ENCODE assay signal across 23 cellular contexts in the genomic region with DNA sequence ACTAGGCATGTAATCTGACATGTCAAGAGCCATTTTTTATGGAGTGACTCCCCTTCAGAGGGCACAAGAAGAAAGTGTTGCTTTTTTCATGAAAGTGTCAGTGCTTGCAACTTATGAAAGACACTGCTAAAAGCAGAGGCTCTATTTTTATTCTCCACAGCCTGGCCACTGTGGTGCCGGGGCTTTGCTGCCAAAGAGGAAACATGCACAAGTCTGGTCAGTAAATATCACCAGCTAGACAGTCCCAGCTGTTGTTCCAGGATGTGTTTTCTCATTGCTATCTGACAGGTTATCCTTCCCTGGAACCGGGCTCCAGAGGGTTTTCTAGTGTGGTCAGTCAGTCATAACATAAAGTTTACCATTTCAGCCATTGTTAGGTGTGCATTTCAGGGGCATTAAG.
DNase-seq lines count a peak whose midpoint lies in the region; ATAC-seq, FAIRE-seq and TF ChIP-seq lines count a peak whose summit lies in the region.
"Had no signal": no experiment of that assay in that cellular context is flagged by ENCODE, and none has a peak within 500 bp of the region (broad histone marks: within the 10 kb centered on the region; RNA-seq: fewer than 3 reads in every experiment).

No MANE protein-coding gene starts in this region.

- H3K4me1 ChIP-seq in right lobe of liver = no peaks in the 10 kb centered on the region
- no peaks in the 10 kb centered on the region for H3K4me1 ChIP-seq in HepG2 (ENCODE audit: insufficient read depth, low read length)
- no peaks in the 10 kb centered on the region for H3K4me1 ChIP-seq in neural progenitor cell
- no peaks in the 10 kb centered on the region for H3K4me1 ChIP-seq in SJCRH30
- H3K4me1 ChIP-seq: BE2C had no signal

- peaks cover 4% of the 10 kb centered on the region for H3K4me1 Mint-ChIP-seq in neural progenitor cell

- H3K79me2 ChIP-seq in HepG2 (ENCODE audit: insufficient read depth, low read length) = no peaks in the 10 kb centered on the region
- no peaks in the 10 kb centered on the region for H3K79me2 ChIP-seq in neural progenitor cell (ENCODE audit: low read depth)

- H3K27ac ChIP-seq in right lobe of liver (no peak overlapping the region), HepG2 (ENCODE audit: extremely low read length, insufficient read depth, low read length) (no peak overlapping the region), neural progenitor cell (no peak overlapping the region), SJCRH30 (no peak overlapping the region)

- H3K36me3 ChIP-seq in right lobe of liver (no peaks in the 10 kb centered on the region), HepG2 (replicated peaks in 1 of 2; ENCODE audit: control insufficient read depth in 1 of 2, insufficient read depth in 2 of 2, low read length in 2 of 2) (no peaks in the 10 kb centered on the region), neural progenitor cell (no peaks in the 10 kb centered on the region), SJCRH30 (no peaks in the 10 kb centered on the region)
- H3K36me3 ChIP-seq: BE2C had no signal

- DNase-seq in right lobe of liver = no peak
- DNase-seq in HepG2 (ENCODE audit: low spot score) = no peak
- DNase-seq in left ventricle myocardium superior = no peak
- DNase-seq in neural progenitor cell (ENCODE audit: low spot score) = no peak
- no peak for DNase-seq in SW 1271 (lab: John Stamatoyannopoulos, UW)
- DNase-seq in lower leg skin (ENCODE audit: low spot score in 2 of 2) = no peak
- DNase-seq in SJCRH30 = no peak
- DNase-seq: BE2C, DMS53, GDM1, GOT3, HCEC 1CT, Karpas-422, NCI-H1417, NCI-H1694 treated with DMSO at 0.1 percent for 48 hours, NCI-H2081 treated with DMSO at 0.1 percent for 48 hours, NCI-H2171 treated with DMSO at 0.1 percent for 48 hours, NCI-H524 treated with DMSO at 0.1 percent for 48 hours, NCI-H82 had no signal

- no peaks in the 10 kb centered on the region for H3F3A ChIP-seq in neural progenitor cell (ENCODE audit: low read depth)

- TF ChIP-seq POLR2A in right lobe of liver (IDR thresholded peaks at IDR 0.05) (no peak), HepG2 (IDR thresholded peaks at IDR 0.05; ENCODE audit: insufficient read depth in 1 of 2, low read depth in 2 of 2, low read length in 2 of 2) (no peak), lower leg skin (IDR thresholded peaks at IDR 0.05) (no peak)

- H3K4me3 Mint-ChIP-seq in neural progenitor cell = no peak overlapping the region

- H3K9ac ChIP-seq in HepG2 (ENCODE audit: insufficient read depth, low read depth, low read length) (no peak overlapping the region), neural progenitor cell (no peak overlapping the region)

- intact Hi-C loops in right lobe of liver (cut with DNase I) (no loop called here), HepG2 (cut with micrococcal nuclease; ENCODE audit: unreplicated experiment) (no loop called here), left ventricle myocardium superior (cut with micrococcal nuclease) (no loop called here), lower leg skin (cut with DNase I; ENCODE audit: low total_unique reads) (no loop called here)

- in situ Hi-C loops in HepG2 (cut with HindIII; ENCODE audit: extremely low pct_ligation_motif_present, low pct_unique_long_range_greater_than_20kb) = no loop called here

- H3K36me3 Mint-ChIP-seq in neural progenitor cell = no peaks in the 10 kb centered on the region

- TF ChIP-seq CTCF in right lobe of liver (IDR thresholded peaks at IDR 0.05) (no peak), HepG2 (CRISPR knock-in tag; IDR thresholded peaks at IDR 0.05) (no peak), neural progenitor cell (IDR thresholded peaks at IDR 0.05) (no peak), lower leg skin (IDR thresholded peaks at IDR 0.05) (no peak)

- CTCF ChIA-PET in HepG2 (lab: Yijun Ruan, JAX; ENCODE audit: low intra/inter-chr PET ratio, low total read pairs) = no interaction called here

- no peak for TF ChIP-seq EP300 in HepG2 (IDR thresholded peaks at IDR 0.05; ENCODE audit: low read depth in 2 of 2, low read length in 2 of 2)
- no peak for TF ChIP-seq EP300 in HepG2 (CRISPR knock-in tag; IDR thresholded peaks at IDR 0.05; ENCODE audit: borderline replicate concordance)

- ATAC-seq in right lobe of liver = peak in 3 of 4 donors; percentile 32 to 75 (median 67)
- ATAC-seq in HepG2 = no peak
- ATAC-seq in left ventricle myocardium superior = peak; percentile 74

- peaks cover 2% of the 10 kb centered on the region for H3K27me3 Mint-ChIP-seq in neural progenitor cell (ENCODE audit: insufficient read depth, low read depth)

- H3K9me3 ChIP-seq in right lobe of liver (no peaks in the 10 kb centered on the region), HepG2 (ENCODE audit: low read length) (0 out of 2 replicates have a peak, but pooled peaks cover under 1% of the 10 kb centered on the region), neural progenitor cell (ENCODE audit: low read depth) (no peaks in the 10 kb centered on the region), SJCRH30 (replicated peaks) (no peaks in the 10 kb centered on the region)
- H3K9me3 ChIP-seq: BE2C had no signal

- no TSS peak for BruUV-seq in HepG2 (replicated peaks; lab: Mats Ljungman, UMichigan)

- H3K4me3 ChIP-seq in right lobe of liver = no peak overlapping the region
- no peak overlapping the region for H3K4me3 ChIP-seq in HepG2 (replicated peaks in 1 of 3; ENCODE audit: insufficient read depth in 1 of 3, low read depth in 2 of 3, low read length in 3 of 3)
- no peak overlapping the region for H3K4me3 ChIP-seq in neural progenitor cell
- no peak overlapping the region for H3K4me3 ChIP-seq in lower leg skin (ENCODE audit: low read depth, poor library complexity, severe bottlenecking)
- H3K4me3 ChIP-seq in SJCRH30 = no peak overlapping the region

- peak overlapping the region; percentile 19 for H3K27ac Mint-ChIP-seq in neural progenitor cell

- H3K27me3 ChIP-seq in right lobe of liver = no peaks in the 10 kb centered on the region
- H3K27me3 ChIP-seq in HepG2 (ENCODE audit: control insufficient read depth in 1 of 2, insufficient read depth in 2 of 2, low read length in 2 of 2) = peaks cover 4 to 26% of the 10 kb centered on the region in 2 experiments; a peak in 3 of 5 replicates
- no peaks in the 10 kb centered on the region for H3K27me3 ChIP-seq in neural progenitor cell
- H3K27me3 ChIP-seq in SJCRH30 = no peaks in the 10 kb centered on the region
- H3K27me3 ChIP-seq: BE2C had no signal

- H2AFZ ChIP-seq in HepG2 (ENCODE audit: low read length) (no peak overlapping the region), neural progenitor cell (replicated peaks) (no peak overlapping the region)

- 31% methylated on average over 2 of the region's 2 CpGs for WGBS in right lobe of liver (ENCODE audit: insufficient coverage, low coverage, low lambda C conversion rate, missing lambda C conversion rate)
- 0% methylated on average over 2 of the region's 2 CpGs for WGBS in HepG2 (ENCODE audit: low lambda C conversion rate)
- 47 to 57% methylated on average over 2 of the region's 2 CpGs for WGBS in lower leg skin, 2 donors

- no peaks in the 10 kb centered on the region for H4K20me1 ChIP-seq in HepG2 (ENCODE audit: insufficient read depth, low read length)
- H4K20me1 ChIP-seq in neural progenitor cell (ENCODE audit: low read depth) = no peaks in the 10 kb centered on the region

- H3K4me2 ChIP-seq in HepG2 (ENCODE audit: low read depth, low read length) = no peak overlapping the region
- H3K4me2 ChIP-seq in neural progenitor cell = no peak overlapping the region

- no peak for FAIRE-seq in HepG2 (lab: Jason Lieb, UNC)
- FAIRE-seq: A204.1, D721Med, GM18507, RCC 7860 had no signal

- POLR2A ChIA-PET in HepG2 (lab: Yijun Ruan, JAX) = no interaction called here

- peaks cover 11% of the 10 kb centered on the region for H3K9me3 Mint-ChIP-seq in neural progenitor cell

- no peak for TF ChIP-seq RAD21 in HepG2 (CRISPR knock-in tag; IDR thresholded peaks at IDR 0.05)

TF ChIP-seq in HepG2, 621 proteins besides CTCF, POLR2A, EP300 and RAD21 (continues in another document):
- no peak for TF ChIP-seq FOXJ3 (CRISPR knock-in tag; IDR thresholded peaks at IDR 0.05; ENCODE audit: borderline replicate concordance)
- no peak for TF ChIP-seq HES4 (CRISPR knock-in tag; IDR thresholded peaks at IDR 0.05; ENCODE audit: borderline replicate concordance)
- TF ChIP-seq ZNF784 (CRISPR knock-in tag; IDR thresholded peaks at IDR 0.05; ENCODE audit: borderline replicate concordance) = no peak
- no peak for TF ChIP-seq PATZ1 (CRISPR knock-in tag; IDR thresholded peaks at IDR 0.05)
- no peak for TF ChIP-seq ZNF567 (CRISPR knock-in tag; IDR thresholded peaks at IDR 0.05; ENCODE audit: borderline replicate concordance)
- no peak for TF ChIP-seq ZNF576 (CRISPR knock-in tag; IDR thresholded peaks at IDR 0.05)
- TF ChIP-seq POLR2G (IDR thresholded peaks at IDR 0.05; ENCODE audit: low read depth, low read length) = no peak
- TF ChIP-seq ZNF766 (CRISPR knock-in tag; IDR thresholded peaks at IDR 0.05; ENCODE audit: borderline replicate concordance) = no peak
